8 cellular contexts compared by ENCODE assay signal in the genomic region with DNA sequence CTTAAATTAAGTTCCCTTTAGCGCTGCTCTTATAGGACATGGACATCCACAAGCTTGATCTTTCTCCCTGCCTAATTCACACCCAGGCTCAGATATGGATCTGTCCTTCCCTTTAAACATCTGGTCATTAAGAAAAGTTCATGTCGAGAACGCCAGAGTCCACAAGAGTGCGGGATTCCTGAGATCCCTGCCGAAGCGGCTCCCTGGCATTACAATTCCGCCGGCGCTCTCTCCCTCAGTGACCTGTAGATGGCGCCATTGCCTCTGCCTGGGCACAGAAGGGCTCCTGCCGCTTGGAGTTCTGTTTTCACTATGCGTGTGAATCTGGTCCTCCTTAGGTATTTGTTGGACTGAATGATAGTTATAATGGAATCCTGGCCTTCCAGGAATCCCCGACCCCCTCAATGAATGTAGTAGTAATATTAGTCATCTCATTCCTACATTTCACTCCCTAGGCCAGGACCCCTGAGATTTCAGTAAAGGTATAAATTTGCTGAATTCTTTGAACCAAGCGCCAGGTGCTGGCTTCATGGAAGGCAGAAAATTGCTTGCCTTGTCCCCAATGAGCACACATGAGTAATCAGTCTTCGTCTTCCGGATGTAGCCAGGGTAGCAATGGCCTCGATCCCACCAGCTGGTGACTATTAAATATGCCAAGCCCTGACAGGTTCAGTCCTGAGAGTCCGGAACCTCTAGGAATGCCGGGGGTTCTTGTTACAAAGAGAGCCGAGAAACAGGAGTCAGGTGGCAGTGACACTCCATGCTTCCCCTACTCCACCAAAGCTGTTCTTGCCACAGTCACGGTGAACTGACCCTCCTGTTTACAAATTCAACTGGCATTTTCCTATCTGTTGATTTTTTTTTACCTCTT. TPM values are rescaled to one million over a fixed set of nuclear protein-coding genes. Genes with fewer than 3 reads are reported as not detected.
DNase-seq lines count a peak whose midpoint lies in the region; ATAC-seq and TF ChIP-seq lines count a peak whose summit lies in the region.

No MANE protein-coding gene starts in this region.

- H3K27me3 Mint-ChIP-seq in activated CD4-positive, alpha-beta memory T cell treated with anti-CD3 and anti-CD28 coated beads, Interleukin-2, amount 10 ng/mL, durations not matched to agents 7 days and 5 days: peaks cover 57% of the 10 kb centered on the region

- no peaks in the 10 kb centered on the region for H3K4me1 Mint-ChIP-seq in activated CD4-positive, alpha-beta memory T cell treated with anti-CD3 and anti-CD28 coated beads, Interleukin-2, amount 10 ng/mL, durations not matched to agents 7 days and 5 days

- CTCF ChIA-PET in activated CD4-positive, alpha-beta memory T cell treated with anti-CD3 and anti-CD28 coated beads, Interleukin-2, amount 10 ng/mL, durations not matched to agents 7 days and 5 days (lab: Charles Lee): interaction anchor here (0.5 to 4.2 kb wide), 10 partner anchors 9 to 559 kb away, joined by 3 to 24 read pairs (median 4); no protein-coding TSS in a partner anchor

- no peaks in the 10 kb centered on the region for H3K36me3 Mint-ChIP-seq in activated CD4-positive, alpha-beta memory T cell treated with anti-CD3 and anti-CD28 coated beads, Interleukin-2, amount 10 ng/mL, durations not matched to agents 7 days and 5 days (ENCODE audit: low read depth)

- ATAC-seq in HG03135 (IDR thresholded peaks at IDR 0.05; ENCODE audit: unreplicated experiment) (peak; percentile 55), lung (ENCODE audit: insufficient read depth, low FRiP score) (peak; percentile 79)

- H3K36me3 ChIP-seq in lung (ENCODE audit: control insufficient read depth in 2 of 2, insufficient read depth in 2 of 2, low read length in 2 of 2): no peaks in the 10 kb centered on the region

- no peak overlapping the region for H3K27ac ChIP-seq in lung (ENCODE audit: low read depth in 1 of 2, low read length in 1 of 2)

- peaks cover 5% of the 10 kb centered on the region for H3K27me3 ChIP-seq in lung (ENCODE audit: control insufficient read depth, insufficient read depth)

- TF ChIP-seq CTCF in lung (IDR thresholded peaks at IDR 0.05; ENCODE audit: control extremely low read depth, extremely low read depth): peak; percentile 86

- H3K9me3 Mint-ChIP-seq in activated CD4-positive, alpha-beta memory T cell treated with anti-CD3 and anti-CD28 coated beads, Interleukin-2, amount 10 ng/mL, durations not matched to agents 7 days and 5 days: no peaks in the 10 kb centered on the region

- DNase-seq in DMS53 treated with DMSO at 0.1 percent for 48 hours (lab: John Stamatoyannopoulos, UW; ENCODE audit: unreplicated experiment) (peak; percentile 74), NCI-H82 (lab: John Stamatoyannopoulos, UW) (peak; percentile 90), lung (ENCODE audit: low spot score) (peak; percentile 77), T1000 (lab: John Stamatoyannopoulos, UW) (no peak)
- peak; percentile 69 for DNase-seq in activated CD4-positive, alpha-beta memory T cell treated with anti-CD3 and anti-CD28 coated beads, Interleukin-2, amount 10 ng/mL, durations not matched to agents 7 days and 5 days
- peak; percentile 56 for DNase-seq in effector CD4-positive, alpha-beta T cell
- DNase-seq in stimulated activated CD8-positive, alpha-beta memory T cell treated with anti-CD3 and anti-CD28 coated beads, Interleukin-12 subunit alpha, Interleukin-12 subunit beta, amount 100 ng/mL, for 4 hours (ENCODE audit: low read depth): peak; percentile 31

- POLR2A ChIA-PET in activated CD4-positive, alpha-beta memory T cell treated with anti-CD3 and anti-CD28 coated beads, Interleukin-2, amount 10 ng/mL, durations not matched to agents 7 days and 5 days (lab: Charles Lee): no interaction called here

- 23 to 30% methylated on average over 21 of the region's 21 CpGs for WGBS in lung, 2 donors

- no peak overlapping the region for H3K4me3 ChIP-seq in lung

- H3K4me3 Mint-ChIP-seq in activated CD4-positive, alpha-beta memory T cell treated with anti-CD3 and anti-CD28 coated beads, Interleukin-2, amount 10 ng/mL, durations not matched to agents 7 days and 5 days: no peak overlapping the region

- H3K9me3 ChIP-seq in lung (ENCODE audit: control insufficient read depth in 2 of 2, insufficient read depth in 1 of 2, low read length in 1 of 2): no peaks in the 10 kb centered on the region

- no peak overlapping the region for H3K27ac Mint-ChIP-seq in activated CD4-positive, alpha-beta memory T cell treated with anti-CD3 and anti-CD28 coated beads, Interleukin-2, amount 10 ng/mL, durations not matched to agents 7 days and 5 days

- H3K4me1 ChIP-seq in lung (ENCODE audit: control insufficient read depth in 2 of 2, insufficient read depth in 2 of 2, low read length in 2 of 2): no peaks in the 10 kb centered on the region

RNA-seq across cellular contexts. Expression of a gene that starts 26.4 kb away (rescaled TPM):
- total RNA-seq in activated CD4-positive, alpha-beta memory T cell treated with anti-CD3 and anti-CD28 coated beads, Interleukin-2, amount 10 ng/mL, durations not matched to agents 7 days and 5 days: not detected
- under 1 TPM; 0.11 to 0.86 TPM for total RNA-seq in lung
- 1 to 10 TPM in 1 of 2 donors, under 1 TPM in 1; 0.06 to 1.8 TPM for polyA plus RNA-seq in lung

RNA-seq across cellular contexts. Expression of a gene that starts 38.4 kb away (rescaled TPM):
- not detected for total RNA-seq in activated CD4-positive, alpha-beta memory T cell treated with anti-CD3 and anti-CD28 coated beads, Interleukin-2, amount 10 ng/mL, durations not matched to agents 7 days and 5 days
- 1 to 10 TPM in 1 of 2 donors, under 1 TPM in 1; 0.97 to 1.4 TPM for total RNA-seq in lung
- polyA plus RNA-seq in lung: 1 to 10 TPM in 1 of 2 donors, under 1 TPM in 1; 0.32 to 1.4 TPM

RNA-seq across cellular contexts. Expression of a gene that starts 41.6 kb away (rescaled TPM):
- not detected for total RNA-seq in activated CD4-positive, alpha-beta memory T cell treated with anti-CD3 and anti-CD28 coated beads, Interleukin-2, amount 10 ng/mL, durations not matched to agents 7 days and 5 days
- total RNA-seq in lung: under 1 TPM; 0.31 to 0.58 TPM
- under 1 TPM; 0.34 to 0.39 TPM for polyA plus RNA-seq in lung
